ENCODE assay signal across 10 cellular contexts in the genomic region with DNA sequence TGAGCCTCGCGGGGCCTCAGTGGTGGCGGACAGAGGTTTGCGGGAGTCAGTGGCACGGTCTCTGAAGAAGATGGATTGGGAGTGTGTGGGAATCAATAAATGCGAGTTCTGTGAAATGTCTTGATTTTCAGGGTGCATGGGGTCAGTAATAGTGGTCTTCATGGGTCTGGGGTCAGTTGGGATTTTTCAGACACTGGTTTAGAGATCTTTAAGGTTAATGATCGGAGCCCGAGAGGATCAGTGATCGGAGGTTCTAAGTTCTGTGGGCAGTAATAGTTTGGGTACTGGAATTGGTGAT. TPM values are rescaled to one million over a fixed set of nuclear protein-coding genes. Genes with fewer than 3 reads are reported as not detected.
DNase-seq lines count a peak whose midpoint lies in the region; ATAC-seq, FAIRE-seq and TF ChIP-seq lines count a peak whose summit lies in the region.
"Had no signal": no experiment of that assay in that cellular context is flagged by ENCODE, and none has a peak within 500 bp of the region (broad histone marks: within the 10 kb centered on the region; RNA-seq: fewer than 3 reads in every experiment).

No MANE protein-coding gene starts in this region.

- peak overlapping the region; percentile 91 for H3K4me3 ChIP-seq in GM23248
- peak overlapping the region; percentile 71 for H3K4me3 ChIP-seq in GM12878
- H3K4me3 ChIP-seq in kidney epithelial cell (ENCODE audit: low read depth, low read length) = peak overlapping the region; percentile 75
- H3K4me3 ChIP-seq in subcutaneous abdominal adipose tissue (ENCODE audit: low read depth in 1 of 5, low read length in 5 of 5) = peak overlapping the region; percentile 77 to 93 (median 82)

- no peak overlapping the region for H3K27ac Mint-ChIP-seq in WTC11

- no peaks in the 10 kb centered on the region for H3K27me3 ChIP-seq in GM23248 (replicated peaks; ENCODE audit: insufficient read depth)
- no peaks in the 10 kb centered on the region for H3K27me3 ChIP-seq in GM12878 (replicated peaks in 1 of 2; ENCODE audit: control insufficient read depth in 2 of 2, insufficient read depth in 2 of 2, low read length in 1 of 2)
- no peaks in the 10 kb centered on the region for H3K27me3 ChIP-seq in kidney epithelial cell (ENCODE audit: control insufficient read depth, insufficient read depth, low read length)
- H3K27me3 ChIP-seq in subcutaneous abdominal adipose tissue (ENCODE audit: control insufficient read depth in 5 of 5, insufficient read depth in 4 of 5, low read length in 5 of 5) = no peaks in the 10 kb centered on the region

- H4K20me1 ChIP-seq in GM23248 (ENCODE audit: insufficient read depth) (no peaks in the 10 kb centered on the region), GM12878 (ENCODE audit: control insufficient read depth, insufficient read depth) (no peaks in the 10 kb centered on the region)

- TF ChIP-seq RAD21 in GM12878 (IDR thresholded peaks at IDR 0.05; ENCODE audit: insufficient read depth, low read depth, low read length) = no peak

- intact Hi-C loops in GM12878 (cut with micrococcal nuclease; ENCODE audit: unreplicated experiment) = no loop called here

- no peak overlapping the region for H3K4me3 Mint-ChIP-seq in WTC11

- ATAC-seq in GM12878 (no peak), WTC11 (no peak), HG02623 (IDR thresholded peaks at IDR 0.05; ENCODE audit: unreplicated experiment) (no peak)

- H3F3A ChIP-seq in GM23248 (ENCODE audit: insufficient read depth) = no peaks in the 10 kb centered on the region

- H3K36me3 ChIP-seq in GM23248 (ENCODE audit: low read depth) (no peaks in the 10 kb centered on the region), GM12878 (ENCODE audit: control insufficient read depth in 2 of 2, insufficient read depth in 2 of 2, low read length in 1 of 2) (no peaks in the 10 kb centered on the region), kidney epithelial cell (ENCODE audit: control insufficient read depth, insufficient read depth, low read length) (no peaks in the 10 kb centered on the region), subcutaneous abdominal adipose tissue (ENCODE audit: control insufficient read depth in 5 of 5, insufficient read depth in 5 of 5, low read length in 5 of 5) (peaks cover 0 to 3% (median 0%) of the 10 kb centered on the region in 5 donors)

- no peak for TF ChIP-seq POLR2A in GM12878 (IDR thresholded peaks at IDR 0.05; ENCODE audit: low read depth, low read length)

- peak overlapping the region; percentile 79 for H3K4me2 ChIP-seq in GM23248 (ENCODE audit: unreplicated experiment)
- peak overlapping the region; percentile 81 for H3K4me2 ChIP-seq in GM12878 (ENCODE audit: control insufficient read depth, insufficient read depth)
- H3K4me2 ChIP-seq: KMS-11 had no signal

- H3K27ac ChIP-seq in GM23248 = peak overlapping the region; percentile 77
- 0 out of 2 replicates have a peak overlapping the region, but pooled peaks have one; percentile 74 for H3K27ac ChIP-seq in GM12878 (ENCODE audit: control insufficient read depth, insufficient read depth)
- no peak overlapping the region for H3K27ac ChIP-seq in subcutaneous abdominal adipose tissue (ENCODE audit: low read depth, low read length)
- H3K27ac ChIP-seq: KMS-11 had no signal

- DNase-seq in GM23248 (no peak), GM12878 (ENCODE audit: low read depth, low spot score) (no peak), kidney epithelial cell (ENCODE audit: low read depth) (no peak), WTC11 (ENCODE audit: low spot score) (no peak), dedifferentiated amniotic fluid mesenchymal stem cell (ENCODE audit: extremely low spot score) (no peak)
- DNase-seq in activated CD4-positive, alpha-beta T cell treated with anti-CD3 and anti-CD28 coated beads for 48 hours = no peak

- TF ChIP-seq EP300 in GM12878 (IDR thresholded peaks at IDR 0.05; ENCODE audit: borderline replicate concordance in 1 of 2, control insufficient read depth in 1 of 2, low read depth in 2 of 2, low read length in 2 of 2) = no peak

- H3K9me2 ChIP-seq in GM23248 (ENCODE audit: insufficient read depth) = no peaks in the 10 kb centered on the region

- no peaks in the 10 kb centered on the region for H3K9me3 Mint-ChIP-seq in WTC11

- H3K4me1 ChIP-seq in GM23248 (ENCODE audit: insufficient read depth) = no peaks in the 10 kb centered on the region
- no peaks in the 10 kb centered on the region for H3K4me1 ChIP-seq in GM12878 (ENCODE audit: control insufficient read depth, insufficient read depth, low read length)
- peaks cover 0 to 14% (median 4%) of the 10 kb centered on the region in 5 donors for H3K4me1 ChIP-seq in subcutaneous abdominal adipose tissue (ENCODE audit: control insufficient read depth in 5 of 5, insufficient read depth in 5 of 5, low read length in 5 of 5)

- BruUV-seq in GM12878 (replicated peaks; lab: Mats Ljungman, UMichigan) = no TSS peak

- POLR2A ChIA-PET in GM12878 (lab: Charles Lee) (no interaction called here), WTC11 (lab: Charles Lee) (interaction anchor here (0.8 to 1.9 kb wide), 8 partner anchors 18 to 734 kb away, joined by 3 to 13 read pairs (median 5); partner anchors contain the start of genes ZNF527, ZNF540, ZNF569 and ZNF570)

- no peaks in the 10 kb centered on the region for H3K4me1 Mint-ChIP-seq in WTC11

- no peaks in the 10 kb centered on the region for H3K9me3 ChIP-seq in GM23248 (ENCODE audit: low read depth)
- peaks cover 13% of the 10 kb centered on the region for H3K9me3 ChIP-seq in GM12878 (replicated peaks; ENCODE audit: control insufficient read depth, insufficient read depth, low read length)
- peaks cover 19 to 53% (median 47%) of the 10 kb centered on the region in 5 donors for H3K9me3 ChIP-seq in subcutaneous abdominal adipose tissue (ENCODE audit: control insufficient read depth in 5 of 5, low read length in 5 of 5)

- H3K9ac ChIP-seq in GM23248 (peak overlapping the region; percentile 86), GM12878 (ENCODE audit: control insufficient read depth, insufficient read depth, low read length) (peak overlapping the region; percentile 73; the same call in 1 of the 2 replicates), subcutaneous abdominal adipose tissue (ENCODE audit: low read length in 5 of 5) (peak overlapping the region in 4 of 5 donors; percentile 4 to 76 (median 67))
- H3K9ac ChIP-seq: KMS-11 had no signal

- TF ChIP-seq CTCF in GM12878 (IDR thresholded peaks at IDR 0.05 in 2 of 3, conservative IDR thresholded peaks at IDR 0.05 in 1 of 3; ENCODE audit: control insufficient read depth in 2 of 3, extremely low read depth in 1 of 3, insufficient read depth in 1 of 3, low read depth in 3 of 3, low read length in 3 of 3) = no peak
- no peak for TF ChIP-seq CTCF in kidney epithelial cell (IDR thresholded peaks at IDR 0.05; ENCODE audit: insufficient read depth, low read length, poor library complexity, severe bottlenecking)
- TF ChIP-seq CTCF in WTC11 (IDR thresholded peaks at IDR 0.05) = no peak

- CTCF ChIA-PET in GM12878 (lab: Yijun Ruan, JAX) = no interaction called here
- CTCF ChIA-PET in WTC11 (lab: Charles Lee) = interaction anchor here (1.0 to 2.1 kb wide), 4 partner anchors 45 to 213 kb away, joined by 3 to 7 read pairs (median 4); partner anchors contain the start of genes ZNF527 and ZNF607

- 2 to 3% methylated on average over 9 of the region's 9 CpGs for WGBS in GM23248 (ENCODE audit: low coverage in 1 of 2, low lambda C conversion rate in 2 of 2, missing lambda C conversion rate in 2 of 2), 2 experiments
- 25% methylated on average over 9 of the region's 9 CpGs for WGBS in GM12878 (ENCODE audit: insufficient coverage, insufficient replicate concordance, low lambda C conversion rate, missing lambda C conversion rate)

- no peak for FAIRE-seq in GM12878 (lab: Jason Lieb, UNC)
- FAIRE-seq: frontal cortex had no signal

- H2AFZ ChIP-seq in GM23248 (peak overlapping the region; percentile 98), GM12878 (ENCODE audit: control insufficient read depth, low read depth, low read length) (peak overlapping the region; percentile 92)

- no peaks in the 10 kb centered on the region for H3K27me3 Mint-ChIP-seq in WTC11 (ENCODE audit: low read depth)

- H3K79me2 ChIP-seq in GM23248 (ENCODE audit: insufficient read depth) (no peaks in the 10 kb centered on the region), GM12878 (ENCODE audit: control insufficient read depth, insufficient read depth, low read length) (no peaks in the 10 kb centered on the region)

- peaks cover 9% of the 10 kb centered on the region for H3K36me3 Mint-ChIP-seq in WTC11

- RAD21 ChIA-PET in GM12878 (lab: Charles Lee; ENCODE audit: unreplicated experiment) = no interaction called here

- SMC1A ChIA-PET in GM12878 (lab: Charles Lee; ENCODE audit: uncharacterized antibody, unreplicated experiment) = no interaction called here

- in situ Hi-C loops in GM23248 (cut with MboI) = no loop called here
- in situ Hi-C loops in GM12878 (cut with MboI) = no loop called here

RNA-seq across cellular contexts. Expression of gene ZNF793, which starts 0.4 kb away (rescaled TPM):
- total RNA-seq in GM23248 (2014; rRNA removed; shearing (Covaris generic)) = 1.8 and 2.9 TPM in 2 replicates
- polyA plus RNA-seq in GM23248 (2016; fragmentation: Nextera tagmentation; extraction: Ambion mirVana) (2.2 and 2.4 TPM in 2 replicates), GM12878 (2011; rRNA removed) (0.99 and 1.1 TPM in 2 replicates), GM12878 (2014; fragmentation: Illumina TruSeq; extraction: Trizol) (0.35 and 1.4 TPM in 2 replicates), GM12878 (2014; fragmentation: Nextera tagmentation; extraction: Ambion mirVana) (under 1 TPM; 0.10 to 0.15 TPM), GM12878 (2014; rRNA removed) (0.27 and 0.61 TPM in 2 replicates), GM12878 (2016; fragmentation: Nextera tagmentation; extraction: Ambion mirVana) (under 1 TPM; 0.23 to 0.51 TPM)
- total RNA-seq in GM12878 (2013; cell fraction: nucleolus; rRNA removed) = 4.2 and 5.1 TPM in 2 replicates
- total RNA-seq in GM12878 (2014; rRNA removed) (0.27 and 0.28 TPM in 2 replicates), GM12878 (2014; rRNA removed; fragmentation: Illumina TruSeq; extraction: Trizol) (0.31 and 0.32 TPM in 2 replicates), GM12878 (2021) (0.56 and 0.62 TPM in 2 replicates), kidney epithelial cell (3.4 and 7.7 TPM in 2 replicates), WTC11 (2021) (14.7 to 16.3 TPM (median 15.0 TPM) in 3 replicates)
- polyA plus RNA-seq in GM12878 (2011; ENCODE audit: low read depth) = 0.88 TPM
- 0.43 and 0.87 TPM in 2 replicates for polyA plus RNA-seq in GM12878 (2011; cell fraction: cytosol; rRNA removed)
- 1.3 and 1.6 TPM in 2 replicates for polyA plus RNA-seq in GM12878 (2011; cell fraction: nucleus; rRNA removed)
- 0.91 and 1.3 TPM in 2 replicates for polyA plus RNA-seq in GM12878 (2012)
- polyA minus RNA-seq in GM12878 (2011; rRNA and poly(A)+ RNA removed) = 0.88 and 0.98 TPM in 2 replicates
- 1.4 TPM in 1 of 2 replicates, not detected in the other for polyA minus RNA-seq in GM12878 (2011; cell fraction: cytosol; rRNA and poly(A)+ RNA removed)
- 0.60 and 1.2 TPM in 2 replicates for polyA minus RNA-seq in GM12878 (2011; cell fraction: nucleus; rRNA and poly(A)+ RNA removed)

RNA-seq across cellular contexts. Expression of gene ZNF570, which starts 38.0 kb away (rescaled TPM):
- 5.3 and 6.7 TPM in 2 replicates for total RNA-seq in GM23248 (2014; rRNA removed; shearing (Covaris generic))
- polyA plus RNA-seq in GM23248 (2016; fragmentation: Nextera tagmentation; extraction: Ambion mirVana) = 2.2 and 2.5 TPM in 2 replicates
- total RNA-seq in GM12878 (2013; cell fraction: nucleolus; rRNA removed) = 12.1 and 12.3 TPM in 2 replicates
- 1.8 and 2.0 TPM in 2 replicates for total RNA-seq in GM12878 (2014; rRNA removed)
- total RNA-seq in GM12878 (2014; rRNA removed; fragmentation: Illumina TruSeq; extraction: Trizol) = 2.2 TPM in 2 replicates
- 1.4 and 1.7 TPM in 2 replicates for total RNA-seq in GM12878 (2021)
- polyA plus RNA-seq in GM12878 (2011; ENCODE audit: low read depth) = 2.6 TPM
- 3.6 and 5.7 TPM in 2 replicates for polyA plus RNA-seq in GM12878 (2011; rRNA removed)
- polyA plus RNA-seq in GM12878 (2011; cell fraction: cytosol; rRNA removed) = 1.1 and 1.9 TPM in 2 replicates
- 2.0 and 2.2 TPM in 2 replicates for polyA plus RNA-seq in GM12878 (2011; cell fraction: nucleus; rRNA removed)
- polyA plus RNA-seq in GM12878 (2012) = 1.8 and 2.3 TPM in 2 replicates
- polyA plus RNA-seq in GM12878 (2014; fragmentation: Illumina TruSeq; extraction: Trizol) = 1.6 TPM in 2 replicates
- 1 to 10 TPM in 1 of 2 experiments, under 1 TPM in 1; 0.75 to 1.2 TPM for polyA plus RNA-seq in GM12878 (2014; fragmentation: Nextera tagmentation; extraction: Ambion mirVana)
- polyA plus RNA-seq in GM12878 (2014; rRNA removed) = 0.57 and 2.1 TPM in 2 replicates
- polyA plus RNA-seq in GM12878 (2016; fragmentation: Nextera tagmentation; extraction: Ambion mirVana) = under 1 TPM; 0.25 to 0.78 TPM
- polyA minus RNA-seq in GM12878 (2011; rRNA and poly(A)+ RNA removed) = 6.8 and 9.8 TPM in 2 replicates
- polyA minus RNA-seq in GM12878 (2011; cell fraction: cytosol; rRNA and poly(A)+ RNA removed) = 4.5 and 6.4 TPM in 2 replicates
- 1.8 and 2.5 TPM in 2 replicates for polyA minus RNA-seq in GM12878 (2011; cell fraction: nucleus; rRNA and poly(A)+ RNA removed)
- 5.8 and 7.8 TPM in 2 replicates for total RNA-seq in kidney epithelial cell
- 4.7 to 7.2 TPM (median 5.1 TPM) in 3 replicates for total RNA-seq in WTC11 (2021)

RNA-seq across cellular contexts. Expression of gene ZNF569, which starts 39.9 kb away (rescaled TPM):
- 4.9 and 7.2 TPM in 2 replicates for total RNA-seq in GM23248 (2014; rRNA removed; shearing (Covaris generic))
- polyA plus RNA-seq in GM23248 (2016; fragmentation: Nextera tagmentation; extraction: Ambion mirVana) (4.4 and 4.7 TPM in 2 replicates), GM12878 (2011; rRNA removed) (4.3 and 7.1 TPM in 2 replicates), GM12878 (2014; fragmentation: Illumina TruSeq; extraction: Trizol) (2.3 and 3.6 TPM in 2 replicates), GM12878 (2014; fragmentation: Nextera tagmentation; extraction: Ambion mirVana) (1 to 10 TPM in 1 of 2 experiments, under 1 TPM in 1; 0.82 to 1.1 TPM), GM12878 (2014; rRNA removed) (1.3 and 1.5 TPM in 2 replicates), GM12878 (2016; fragmentation: Nextera tagmentation; extraction: Ambion mirVana) (1 to 10 TPM; 2.3 to 3.0 TPM)
- 12.8 and 13.5 TPM in 2 replicates for total RNA-seq in GM12878 (2013; cell fraction: nucleolus; rRNA removed)
- total RNA-seq in GM12878 (2014; rRNA removed) (2.0 and 3.0 TPM in 2 replicates), GM12878 (2014; rRNA removed; fragmentation: Illumina TruSeq; extraction: Trizol) (2.7 and 3.8 TPM in 2 replicates), GM12878 (2021) (2.1 and 2.7 TPM in 2 replicates), kidney epithelial cell (4.7 and 5.0 TPM in 2 replicates), WTC11 (2021) (12.0 to 15.5 TPM (median 12.9 TPM) in 3 replicates)
- polyA plus RNA-seq in GM12878 (2011; ENCODE audit: low read depth) = 1.1 TPM
- 2.0 and 2.1 TPM in 2 replicates for polyA plus RNA-seq in GM12878 (2011; cell fraction: cytosol; rRNA removed)
- polyA plus RNA-seq in GM12878 (2011; cell fraction: nucleus; rRNA removed) = 3.1 and 3.5 TPM in 2 replicates
- 2.5 and 2.7 TPM in 2 replicates for polyA plus RNA-seq in GM12878 (2012)
- polyA minus RNA-seq in GM12878 (2011; rRNA and poly(A)+ RNA removed) = 3.8 and 6.2 TPM in 2 replicates
- 1.8 and 3.7 TPM in 2 replicates for polyA minus RNA-seq in GM12878 (2011; cell fraction: cytosol; rRNA and poly(A)+ RNA removed)
- polyA minus RNA-seq in GM12878 (2011; cell fraction: nucleus; rRNA and poly(A)+ RNA removed) = 4.1 and 8.2 TPM in 2 replicates
